Comparison of ENCODE assay signal across 8 cellular contexts in genomic region chr10:3835770-3836169, GRCh38. TPM values are rescaled to one million over a fixed set of nuclear protein-coding genes. Genes with fewer than 3 reads are reported as not detected.
DNase-seq lines count a peak whose midpoint lies in the region; ATAC-seq, FAIRE-seq and TF ChIP-seq lines count a peak whose summit lies in the region.

No MANE protein-coding gene starts in this region.

- peak overlapping the region; percentile 76 for H3K27ac Mint-ChIP-seq in dendritic cell treated with granulocyte-macrophage colony-stimulating factor and Interleukin-4, amounts not matched to agents 40 ng/mL and 50 ng/mL, for 4 days
- H3K27ac Mint-ChIP-seq in nephron progenitor cell: no peak overlapping the region

- H3K4me1 Mint-ChIP-seq in dendritic cell treated with granulocyte-macrophage colony-stimulating factor and Interleukin-4, amounts not matched to agents 40 ng/mL and 50 ng/mL, for 4 days (ENCODE audit: low read depth): peaks cover 40% of the 10 kb centered on the region
- H3K4me1 Mint-ChIP-seq in nephron progenitor cell: peaks cover 7% of the 10 kb centered on the region

- no peaks in the 10 kb centered on the region for H3K27me3 ChIP-seq in pancreas
- H3K27me3 ChIP-seq in H7 (ENCODE audit: control insufficient read depth, insufficient read depth, low read length): no peaks in the 10 kb centered on the region

- H3K36me3 ChIP-seq in pancreas: no peaks in the 10 kb centered on the region
- H3K36me3 ChIP-seq in H7 (replicated peaks; ENCODE audit: control insufficient read depth, insufficient read depth, low read length): no peaks in the 10 kb centered on the region

- H3K4me3 Mint-ChIP-seq in dendritic cell treated with granulocyte-macrophage colony-stimulating factor and Interleukin-4, amounts not matched to agents 40 ng/mL and 50 ng/mL, for 4 days: no peak overlapping the region
- no peak overlapping the region for H3K4me3 Mint-ChIP-seq in nephron progenitor cell

- no peaks in the 10 kb centered on the region for H3K36me3 Mint-ChIP-seq in dendritic cell treated with granulocyte-macrophage colony-stimulating factor and Interleukin-4, amounts not matched to agents 40 ng/mL and 50 ng/mL, for 4 days (ENCODE audit: low read depth)
- H3K36me3 Mint-ChIP-seq in nephron progenitor cell (ENCODE audit: low read depth): no peaks in the 10 kb centered on the region

- TF ChIP-seq CTCF in pancreas (IDR thresholded peaks at IDR 0.05) (no peak), nephron progenitor cell (IDR thresholded peaks at IDR 0.05) (no peak)

- H3K4me1 ChIP-seq in pancreas: peaks cover 0 to 5% (median 5%) of the 10 kb centered on the region in 3 donors

- intact Hi-C loops in dendritic cell treated with granulocyte-macrophage colony-stimulating factor and Interleukin-4, amounts not matched to agents 40 ng/mL and 50 ng/mL, for 4 days (cut with micrococcal nuclease): no loop called here
- intact Hi-C loops in pancreas (cut with DNase I): no loop called here

- FAIRE-seq in pancreas (lab: Jason Lieb, UNC): peak; percentile 13

- H3K4me3 ChIP-seq in pancreas (no peak overlapping the region), H7 (ENCODE audit: insufficient read depth, low read depth, low read length) (no peak overlapping the region)

- H3K27ac ChIP-seq in pancreas: peak overlapping the region in 2 of 4 donors; percentile 3 to 9

- no peaks in the 10 kb centered on the region for H3K27me3 Mint-ChIP-seq in dendritic cell treated with granulocyte-macrophage colony-stimulating factor and Interleukin-4, amounts not matched to agents 40 ng/mL and 50 ng/mL, for 4 days
- H3K27me3 Mint-ChIP-seq in nephron progenitor cell (ENCODE audit: low read depth, poor library complexity): peaks cover 10% of the 10 kb centered on the region

- H3K9me3 Mint-ChIP-seq in dendritic cell treated with granulocyte-macrophage colony-stimulating factor and Interleukin-4, amounts not matched to agents 40 ng/mL and 50 ng/mL, for 4 days: no peaks in the 10 kb centered on the region
- no peaks in the 10 kb centered on the region for H3K9me3 Mint-ChIP-seq in nephron progenitor cell

- no peak for DNase-seq in pancreas
- DNase-seq in nephron progenitor cell: no peak
- DNase-seq in stimulated activated CD4-positive, alpha-beta T cell treated with anti-CD3 and anti-CD28 coated beads, Interleukin-4, amount 100 ng/mL, for 4 hours: no peak
- no peak for DNase-seq in H7
- no peak for DNase-seq in NCI-H345 treated with DMSO at 0.1 percent for 48 hours (lab: John Stamatoyannopoulos, UW; ENCODE audit: unreplicated experiment)

- no peaks in the 10 kb centered on the region for H3K9me3 ChIP-seq in pancreas

- ATAC-seq in GM18870 (IDR thresholded peaks at IDR 0.05; ENCODE audit: unreplicated experiment): peak; percentile 23
- peak; percentile 44 for ATAC-seq in HG02938 (IDR thresholded peaks at IDR 0.05; ENCODE audit: unreplicated experiment)
- ATAC-seq in pancreas: peak in 3 of 4 donors; percentile 14 to 85 (median 66)

- WGBS in pancreas, 2 donors: 43 to 45% methylated on average over 6 of the region's 6 CpGs

RNA-seq across cellular contexts. Expression of gene KLF6, which starts 50.8 kb away (rescaled TPM):
- total RNA-seq in pancreas: 100 to 1,000 TPM in 1 of 6 donors, 10 to 100 TPM in 5; 41.2 to 157 (median 70.5) TPM
- 10 to 100 TPM; 29.0 to 41.0 TPM for polyA plus RNA-seq in pancreas
- 7.6 and 9.8 TPM in 2 replicates for total RNA-seq in H7 (2014; rRNA removed; shearing (Covaris generic))
